In the genomic region with DNA sequence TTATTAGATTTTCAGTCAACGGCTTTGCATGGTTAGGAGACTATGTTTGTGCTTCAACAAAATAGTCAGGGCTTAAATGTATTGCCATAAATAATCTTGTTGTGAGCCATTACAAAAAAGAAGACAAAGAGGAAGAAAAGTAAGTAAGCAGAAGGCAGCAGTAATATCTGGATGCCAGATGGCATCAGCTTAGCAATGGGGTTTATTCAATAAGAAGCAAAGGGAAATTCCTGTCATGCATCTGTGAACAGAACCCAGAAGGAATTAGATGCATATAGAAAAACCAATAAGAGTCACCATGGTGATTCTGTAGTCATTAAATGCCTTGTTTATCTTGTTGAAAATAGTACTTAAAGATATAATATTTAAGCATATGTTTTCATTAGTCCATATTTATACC, we compare ENCODE assay signal across 16 cellular contexts.
"Had no signal": no experiment of that assay in that cellular context is flagged by ENCODE, and none has a peak within 500 bp of the region (broad histone marks: within the 10 kb centered on the region; RNA-seq: fewer than 3 reads in every experiment).

No MANE protein-coding gene starts in this region.

- H3K9me3 Mint-ChIP-seq: activated CD4-positive, alpha-beta T cell treated with anti-CD3 and anti-CD28 coated beads, Interleukin-2, amount 10 ng/mL, durations not matched to agents 24 days and 14 days had no signal

- H3K27me3 ChIP-seq: colonic mucosa, suprapubic skin had no signal

- H3K4me1 Mint-ChIP-seq: activated B cell treated with CpG ODN at 0.5 μM for 24 hours; activated CD4-positive, alpha-beta T cell treated with anti-CD3 and anti-CD28 coated beads, Interleukin-2, amount 10 ng/mL, durations not matched to agents 24 days and 14 days; immature natural killer cell; T-helper 17 cell had no signal

- H3K27ac ChIP-seq: colonic mucosa, suprapubic skin had no signal

- H3K4me3 ChIP-seq: colonic mucosa, suprapubic skin had no signal

- DNase-seq: activated B cell treated with CpG ODN at 0.5 μM for 24 hours; activated CD4-positive, alpha-beta T cell treated with anti-CD3 and anti-CD28 coated beads, Interleukin-2, amount 10 ng/mL, durations not matched to agents 24 days and 14 days; activated naive CD4-positive, alpha-beta T cell treated with anti-CD3 and anti-CD28 coated beads, Interleukin-2, amount 50 U/mL, for 16 hours; caudate nucleus; colonic mucosa; effector CD4-positive, alpha-beta T cell; immature natural killer cell; left colon; occipital lobe; stimulated activated CD4-positive, alpha-beta T cell treated with anti-CD3 and anti-CD28 coated beads, Interleukin-2, amount 100 ng/mL, for 48 hours; stimulated activated CD8-positive, alpha-beta memory T cell treated with anti-CD3 and anti-CD28 coated beads, Interleukin-4, amount 100 ng/mL, for 48 hours; stimulated activated naive CD8-positive, alpha-beta T cell treated with anti-CD3 and anti-CD28 coated beads, Interleukin-15, Interleukin-2, amounts not matched to agents 100 U/mL and 50 U/mL, for 24 hours; T-helper 17 cell had no signal

- H3K9me3 ChIP-seq: colonic mucosa, suprapubic skin had no signal

- H3K36me3 ChIP-seq: colonic mucosa, suprapubic skin had no signal

- ATAC-seq: left colon; stimulated activated naive CD8-positive, alpha-beta T cell treated with anti-CD3 and anti-CD28 coated beads, Interleukin-15, Interleukin-2, amounts not matched to agents 100 U/mL and 50 U/mL, for 24 hours; T-helper 17 cell had no signal

- H3K27me3 Mint-ChIP-seq: activated B cell treated with CpG ODN at 0.5 μM for 24 hours, T-helper 17 cell, type B pancreatic cell had no signal

- H3K4me3 Mint-ChIP-seq: activated B cell treated with CpG ODN at 0.5 μM for 24 hours; activated CD4-positive, alpha-beta T cell treated with anti-CD3 and anti-CD28 coated beads, Interleukin-2, amount 10 ng/mL, durations not matched to agents 24 days and 14 days; immature natural killer cell; nephron; T-helper 17 cell; type B pancreatic cell had no signal

- H3K27ac Mint-ChIP-seq: activated B cell treated with CpG ODN at 0.5 μM for 24 hours; activated CD4-positive, alpha-beta T cell treated with anti-CD3 and anti-CD28 coated beads, Interleukin-2, amount 10 ng/mL, durations not matched to agents 24 days and 14 days; immature natural killer cell; T-helper 17 cell; type B pancreatic cell had no signal
